9 cellular contexts compared by ENCODE assay signal in the genomic region with DNA sequence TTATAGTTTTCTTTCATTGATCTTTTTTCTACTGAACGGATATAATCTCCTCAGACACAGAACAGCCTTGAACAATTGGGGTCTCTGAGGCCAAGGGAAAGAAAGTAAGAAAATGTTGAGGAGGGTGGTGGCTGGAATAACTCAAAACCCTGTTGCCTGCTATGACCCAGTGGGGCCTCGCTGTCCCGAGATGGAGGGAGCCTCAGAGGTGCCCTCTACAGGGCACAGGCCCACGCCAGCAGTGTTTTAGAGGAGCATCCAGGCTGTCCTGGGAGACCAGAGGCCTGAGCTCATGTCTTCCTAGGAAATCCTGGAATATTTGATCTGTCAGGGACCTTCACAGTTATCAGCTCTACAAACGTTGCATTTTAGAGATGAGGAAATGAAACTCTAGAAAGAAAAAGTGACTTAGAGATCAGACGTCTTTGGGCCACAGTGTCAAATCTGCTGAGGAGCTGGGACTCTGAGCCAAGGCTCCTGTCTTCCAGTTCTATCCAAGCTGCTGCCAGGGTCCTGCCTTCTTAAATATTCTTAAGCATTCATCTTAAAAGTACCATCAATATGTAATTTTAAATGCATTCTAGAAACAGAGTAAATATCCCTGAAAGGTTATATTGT. TPM values are rescaled to one million over a fixed set of nuclear protein-coding genes. Genes with fewer than 3 reads are reported as not detected.
DNase-seq lines count a peak whose midpoint lies in the region; ATAC-seq and TF ChIP-seq lines count a peak whose summit lies in the region.
"Had no signal": no experiment of that assay in that cellular context is flagged by ENCODE, and none has a peak within 500 bp of the region (broad histone marks: within the 10 kb centered on the region; RNA-seq: fewer than 3 reads in every experiment).

No MANE protein-coding gene starts in this region.

- no CpG with 5 or more reads among the region's 6 CpGs for WGBS in iPS DF 6.9 (ENCODE audit: insufficient coverage, insufficient read length)

- ATAC-seq in HG02885 (IDR thresholded peaks at IDR 0.05; ENCODE audit: poor library complexity, unreplicated experiment): peak; percentile 51

- in situ Hi-C loops in GM13976 (cut with MboI; ENCODE audit: low sequenced_read_pairs, unreplicated experiment): loop anchor here (25.0 kb wide), 1 partner anchor 234 kb away; no protein-coding TSS in a partner anchor

- H3K9me3 ChIP-seq in ascending aorta (no peaks in the 10 kb centered on the region), iPS DF 6.9 (ENCODE audit: control insufficient read depth, insufficient read depth, low read length) (no peaks in the 10 kb centered on the region)
- H3K9me3 ChIP-seq: neutrophil had no signal

- no peaks in the 10 kb centered on the region for H3K27me3 ChIP-seq in ascending aorta
- H3K27me3 ChIP-seq in iPS DF 6.9 (ENCODE audit: control insufficient read depth, insufficient read depth, low read length): no peaks in the 10 kb centered on the region
- H3K27me3 ChIP-seq: neutrophil had no signal

- peak; percentile 75 for TF ChIP-seq CTCF in AG09319 (IDR thresholded peaks at IDR 0.05; ENCODE audit: low read depth, low read length)
- TF ChIP-seq CTCF in GM13976 (IDR thresholded peaks at IDR 0.05; ENCODE audit: borderline replicate concordance, control extremely low read depth, extremely low read depth, insufficient read depth, missing control alignments): peak; percentile 83
- TF ChIP-seq CTCF in ascending aorta (IDR thresholded peaks at IDR 0.05): peak; percentile 31 to 78 (median 66)

- peaks cover 4 to 16% of the 10 kb centered on the region in 2 donors for H3K36me3 ChIP-seq in ascending aorta
- H3K36me3 ChIP-seq in iPS DF 6.9 (ENCODE audit: control insufficient read depth, insufficient read depth, low read length): no peaks in the 10 kb centered on the region
- H3K36me3 ChIP-seq: neutrophil had no signal

- no peaks in the 10 kb centered on the region for H3K4me1 ChIP-seq in ascending aorta
- H3K4me1 ChIP-seq in iPS DF 6.9 (ENCODE audit: control insufficient read depth, insufficient read depth, low read length): no peaks in the 10 kb centered on the region

- DNase-seq in AG09319 (ENCODE audit: extremely low read depth, low read depth) (no peak), GM13976 (ENCODE audit: low spot score) (peak; percentile 52), OCI-M2 (lab: John Stamatoyannopoulos, UW; ENCODE audit: unreplicated experiment) (peak; percentile 18), ascending aorta (ENCODE audit: low spot score in 2 of 2) (peak in 1 of 2 donors; percentile 79), iPS DF 6.9 (ENCODE audit: low read depth, low spot score) (peak; percentile 37), middle frontal gyrus (ENCODE audit: extremely low spot score, low spot score) (no peak)
- DNase-seq in stimulated activated CD4-positive, alpha-beta T cell treated with anti-CD3 and anti-CD28 coated beads, Interleukin-4, amount 100 ng/mL, for 24 hours: peak; percentile 40

- intact Hi-C loops in ascending aorta (cut with DNase I): loop anchor here (1.0 kb wide), 1 partner anchor 90 kb away; no protein-coding TSS in a partner anchor

- H3K4me3 ChIP-seq in ascending aorta: no peak overlapping the region
- H3K4me3 ChIP-seq in iPS DF 6.9 (ENCODE audit: low read length): no peak overlapping the region

- H3K27ac ChIP-seq in ascending aorta (no peak overlapping the region), iPS DF 6.9 (ENCODE audit: low read length) (no peak overlapping the region)
- H3K27ac ChIP-seq: neutrophil had no signal

RNA-seq across cellular contexts. Expression of a gene that starts 26.3 kb away (rescaled TPM):
- 0.21 TPM for total RNA-seq in ascending aorta

RNA-seq across cellular contexts. Expression of a gene that starts 31.7 kb away (rescaled TPM):
- 3.5 TPM for total RNA-seq in ascending aorta

Comparison
In these comparisons a context has a peak if more than half of its experiments do, and no peak if none do; other contexts are left out.
1. DNase-seq: peak in GM13976 (single experiment), OCI-M2 (single experiment), iPS DF 6.9 (single experiment) and stimulated activated CD4-positive, alpha-beta T cell treated with anti-CD3 and anti-CD28 coated beads, Interleukin-4, amount 100 ng/mL, for 24 hours (single experiment); none in AG09319 (single experiment) and middle frontal gyrus (single experiment).
2. Peak in every context shown above with its lines, with median percentiles within 50 percentile points of each other: CTCF ChIP-seq.